In genomic region chr19:13428352-13428751, GRCh38 we compare ENCODE assay signal across 8 cellular contexts.
DNase-seq lines count a peak whose midpoint lies in the region; ATAC-seq and TF ChIP-seq lines count a peak whose summit lies in the region.

No MANE protein-coding gene starts in this region.

- no peak for ATAC-seq in GM18907 (IDR thresholded peaks at IDR 0.05; ENCODE audit: unreplicated experiment)
- no peak for ATAC-seq in HG03439 (IDR thresholded peaks at IDR 0.05; ENCODE audit: unreplicated experiment)

- peak; percentile 37 for DNase-seq in stimulated activated CD4-positive, alpha-beta T cell treated with anti-CD3 and anti-CD28 coated beads, Interleukin-15, amount 100 ng/mL, for 24 hours
- no peak for DNase-seq in stimulated activated CD4-positive, alpha-beta T cell treated with anti-CD3 and anti-CD28 coated beads, Interleukin-12 subunit alpha, Interleukin-12 subunit beta, amount 100 ng/mL, for 4 hours
- DNase-seq in OCI-M1 (lab: John Stamatoyannopoulos, UW) (peak; percentile 3), erythroblast (lab: John Stamatoyannopoulos, UW) (peak; percentile 13 to 23), GM19240 (ENCODE audit: insufficient read length, low spot score) (no peak)
- no peak for DNase-seq in stimulated activated naive CD4-positive, alpha-beta T cell (lab: John Stamatoyannopoulos, UW)

- TF ChIP-seq POLR2A in erythroblast (IDR thresholded peaks at IDR 0.05; ENCODE audit: low read length) = no peak

Comparison
In these comparisons a context has a peak if more than half of its experiments do, and no peak if none do; other contexts are left out.
1. DNase-seq: peak in stimulated activated CD4-positive, alpha-beta T cell treated with anti-CD3 and anti-CD28 coated beads, Interleukin-15, amount 100 ng/mL, for 24 hours (single experiment), OCI-M1 (single experiment) and erythroblast (2 of 2); none in stimulated activated CD4-positive, alpha-beta T cell treated with anti-CD3 and anti-CD28 coated beads, Interleukin-12 subunit alpha, Interleukin-12 subunit beta, amount 100 ng/mL, for 4 hours (single experiment), GM19240 (single experiment) and stimulated activated naive CD4-positive, alpha-beta T cell (0 of 6).